1 cellular context compared by ENCODE assay signal in genomic region chr1:43067856-43068751, GRCh38.
TF ChIP-seq lines count a peak whose summit lies in the region.

No MANE protein-coding gene starts in this region.

TF ChIP-seq in GM23338, 12 proteins besides CTCF, POLR2A, EP300 and RAD21:
- TF ChIP-seq ZNF462 (CRISPR knock-in tag; IDR thresholded peaks at IDR 0.05) = no peak
- TF ChIP-seq ZNF114 (CRISPR knock-in tag; IDR thresholded peaks at IDR 0.05) = no peak
- no peak for TF ChIP-seq EZH2 (IDR thresholded peaks at IDR 0.05; ENCODE audit: low read depth, unreplicated experiment)
- TF ChIP-seq EZH2phosphoT487 (IDR thresholded peaks at IDR 0.05; ENCODE audit: unreplicated experiment) = no peak
- TF ChIP-seq ZNF331 (CRISPR knock-in tag; IDR thresholded peaks at IDR 0.05; ENCODE audit: low read depth) = no peak
- 0 out of 2 replicates have a peak, but pooled peaks have one; percentile 14 for TF ChIP-seq POLR2AphosphoS5 (IDR thresholded peaks at IDR 0.05; ENCODE audit: low read depth)
- no peak for TF ChIP-seq STAT1 (IDR thresholded peaks at IDR 0.05; ENCODE audit: unreplicated experiment)
TF ChIP-seq in GM23338: peak in this region for 1.
